8 cellular contexts compared by ENCODE assay signal in the genomic region with DNA sequence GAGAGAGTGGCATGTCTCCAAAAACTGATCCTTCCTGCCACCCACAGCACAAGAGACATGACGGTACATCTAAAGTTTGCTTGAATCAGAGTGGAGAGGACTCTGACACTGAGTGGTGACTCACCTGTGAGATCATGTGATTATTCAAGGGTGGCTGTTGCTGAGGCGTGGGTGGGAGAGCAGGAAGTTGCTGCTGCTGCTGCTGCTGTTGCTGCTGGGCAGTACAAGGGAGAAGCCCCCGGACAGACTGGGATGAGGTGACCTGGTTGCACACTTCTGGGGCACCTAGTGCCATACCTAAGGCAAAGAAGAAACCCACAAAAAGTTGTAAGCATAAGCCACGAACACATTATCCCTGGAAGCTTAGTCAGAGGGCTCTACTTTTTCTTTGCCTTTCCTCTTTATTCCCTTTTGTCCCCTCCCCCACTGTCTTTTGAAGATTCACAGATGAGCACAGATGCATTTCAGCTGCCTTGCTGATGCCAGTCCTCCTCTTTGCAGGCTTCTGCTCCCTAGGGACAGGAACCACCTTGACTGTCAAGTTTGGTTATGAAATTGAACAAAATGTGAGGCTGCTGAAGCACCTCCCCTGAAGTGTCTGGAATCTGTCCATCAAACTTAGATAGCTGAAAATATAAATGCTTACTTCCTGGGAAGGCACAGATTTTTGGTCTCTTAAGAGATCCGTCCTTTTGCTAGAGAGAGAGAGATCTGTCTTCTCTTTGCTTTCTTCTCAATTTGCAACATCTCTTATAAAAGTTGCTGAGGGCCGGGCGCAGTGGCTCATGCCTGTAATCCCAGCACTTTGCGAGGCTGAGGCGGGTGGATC. TPM values are rescaled to one million over a fixed set of nuclear protein-coding genes. Genes with fewer than 3 reads are reported as not detected.
DNase-seq lines count a peak whose midpoint lies in the region; FAIRE-seq and TF ChIP-seq lines count a peak whose summit lies in the region.

No MANE protein-coding gene starts in this region.

- H3K23ac ChIP-seq in trophoblast cell (ENCODE audit: low read length) = no peak overlapping the region

- no peak overlapping the region for H3K14ac ChIP-seq in trophoblast cell (ENCODE audit: low read length)

- no peak overlapping the region for H2AK5ac ChIP-seq in trophoblast cell (ENCODE audit: low read length)

- H3K27me3 ChIP-seq in H7 (ENCODE audit: control insufficient read depth, insufficient read depth, low read length) (no peaks in the 10 kb centered on the region), endodermal cell (ENCODE audit: control insufficient read depth, insufficient read depth, low read length, poor library complexity, severe bottlenecking) (no peaks in the 10 kb centered on the region), trophoblast cell (ENCODE audit: insufficient read depth, low read length) (no peaks in the 10 kb centered on the region), vagina (no peaks in the 10 kb centered on the region)

- H3K36me3 Mint-ChIP-seq in activated CD4-positive, alpha-beta memory T cell treated with anti-CD3 and anti-CD28 coated beads, Interleukin-2, amount 10 ng/mL, durations not matched to agents 7 days and 5 days (ENCODE audit: low read depth) = peaks cover 59% of the 10 kb centered on the region
- peaks cover 49% of the 10 kb centered on the region for H3K36me3 Mint-ChIP-seq in endodermal cell (ENCODE audit: low read depth)

- H3K4me1 ChIP-seq in endodermal cell (ENCODE audit: control insufficient read depth, insufficient read depth, low read length) (no peaks in the 10 kb centered on the region), trophoblast cell (ENCODE audit: control insufficient read depth in 1 of 2, insufficient read depth in 2 of 2, low read length in 2 of 2) (peaks cover 6 to 8% of the 10 kb centered on the region in 2 experiments), vagina (no peaks in the 10 kb centered on the region)

- H3K36me3 ChIP-seq in H7 (replicated peaks; ENCODE audit: control insufficient read depth, insufficient read depth, low read length) (peaks cover 16% of the 10 kb centered on the region), endodermal cell (ENCODE audit: control insufficient read depth, insufficient read depth, low read length) (peaks cover 43% of the 10 kb centered on the region), trophoblast cell (ENCODE audit: control insufficient read depth in 1 of 2, insufficient read depth in 2 of 2, low read length in 2 of 2) (peaks cover 8 to 9% of the 10 kb centered on the region in 2 experiments), vagina (peaks cover 0 to 39% of the 10 kb centered on the region in 2 donors)

- H2BK120ac ChIP-seq in trophoblast cell (ENCODE audit: insufficient read depth, low read length, poor library complexity) = peak overlapping the region; percentile 25

- WGBS in endodermal cell (ENCODE audit: insufficient coverage in 1 of 2, insufficient read length in 1 of 2), 2 experiments = 91 to 96% methylated on average over 8 to 9 of the region's 9 CpGs
- no CpG with 5 or more reads among the region's 9 CpGs for WGBS in trophoblast cell (ENCODE audit: extremely low coverage, insufficient coverage, insufficient read length)

- H3K27ac ChIP-seq in endodermal cell (ENCODE audit: low read depth, low read length) = no peak overlapping the region
- H3K27ac ChIP-seq in trophoblast cell (ENCODE audit: low read depth, low read length) = peak overlapping the region; percentile 78
- peak overlapping the region; percentile 40 for H3K27ac ChIP-seq in vagina

- POLR2A ChIA-PET in activated CD4-positive, alpha-beta memory T cell treated with anti-CD3 and anti-CD28 coated beads, Interleukin-2, amount 10 ng/mL, durations not matched to agents 7 days and 5 days (lab: Charles Lee) = interaction anchor here (1.0 kb wide), 1 partner anchor 9 kb away, joined by 4 read pairs; no protein-coding TSS in a partner anchor

- peak overlapping the region; percentile 34 for H4K8ac ChIP-seq in trophoblast cell (ENCODE audit: low read depth, low read length)

- H3K4ac ChIP-seq in trophoblast cell (ENCODE audit: low read depth, low read length) = no peak overlapping the region

- H3K4me2 ChIP-seq in trophoblast cell (ENCODE audit: low read length) = peak overlapping the region; percentile 49

- DNase-seq in GM12892 (ENCODE audit: insufficient read length) (peak; percentile 53), H7 (peak; percentile 16), M059J (ENCODE audit: low read depth) (peak; percentile 90), endodermal cell (peak; percentile 81), trophoblast cell (peak; percentile 50 to 73), vagina (ENCODE audit: extremely low spot score in 2 of 2) (no peak), NCI-H1092 (lab: John Stamatoyannopoulos, UW) (no peak)
- peak; percentile 76 for DNase-seq in activated CD4-positive, alpha-beta memory T cell treated with anti-CD3 and anti-CD28 coated beads, Interleukin-2, amount 10 ng/mL, durations not matched to agents 7 days and 5 days

- H3K4me3 Mint-ChIP-seq in activated CD4-positive, alpha-beta memory T cell treated with anti-CD3 and anti-CD28 coated beads, Interleukin-2, amount 10 ng/mL, durations not matched to agents 7 days and 5 days = peak overlapping the region; percentile 24
- H3K4me3 Mint-ChIP-seq in endodermal cell = no peak overlapping the region

- no peaks in the 10 kb centered on the region for H3K27me3 Mint-ChIP-seq in activated CD4-positive, alpha-beta memory T cell treated with anti-CD3 and anti-CD28 coated beads, Interleukin-2, amount 10 ng/mL, durations not matched to agents 7 days and 5 days
- H3K27me3 Mint-ChIP-seq in endodermal cell (ENCODE audit: insufficient read depth) = no peaks in the 10 kb centered on the region

- peak overlapping the region; percentile 44 for H2BK5ac ChIP-seq in trophoblast cell (ENCODE audit: low read depth, low read length, poor library complexity)

- TF ChIP-seq CTCF in endodermal cell (conservative IDR thresholded peaks at IDR 0.05) (no peak), vagina (IDR thresholded peaks at IDR 0.05) (no peak)

- H3K9me3 ChIP-seq in endodermal cell (ENCODE audit: control insufficient read depth, low read length) (no peaks in the 10 kb centered on the region), trophoblast cell (ENCODE audit: insufficient read depth, low read depth, low read length) (no peaks in the 10 kb centered on the region), vagina (no peaks in the 10 kb centered on the region)

- intact Hi-C loops in vagina (cut with DNase I) = no loop called here

- no peak overlapping the region for H3K18ac ChIP-seq in trophoblast cell (ENCODE audit: low read length)

- H4K91ac ChIP-seq in trophoblast cell (ENCODE audit: low read depth, low read length) = no peak overlapping the region

- no peaks in the 10 kb centered on the region for H3K79me2 ChIP-seq in trophoblast cell (ENCODE audit: control insufficient read depth, insufficient read depth, low read length, poor library complexity)

- H3K9ac ChIP-seq in endodermal cell (ENCODE audit: extremely low read depth, low read length, poor library complexity, severe bottlenecking) = no peak overlapping the region
- H3K9ac ChIP-seq in trophoblast cell (ENCODE audit: low read length) = no peak overlapping the region

- H3K27ac Mint-ChIP-seq in activated CD4-positive, alpha-beta memory T cell treated with anti-CD3 and anti-CD28 coated beads, Interleukin-2, amount 10 ng/mL, durations not matched to agents 7 days and 5 days = peak overlapping the region; percentile 86
- H3K27ac Mint-ChIP-seq in endodermal cell = peak overlapping the region; percentile 83

- H3K4me3 ChIP-seq in H7 (ENCODE audit: insufficient read depth, low read depth, low read length) (no peak overlapping the region), endodermal cell (ENCODE audit: low read length) (no peak overlapping the region), trophoblast cell (ENCODE audit: low read depth, low read length) (no peak overlapping the region), vagina (no peak overlapping the region)

- peaks cover 21% of the 10 kb centered on the region for H3K4me1 Mint-ChIP-seq in activated CD4-positive, alpha-beta memory T cell treated with anti-CD3 and anti-CD28 coated beads, Interleukin-2, amount 10 ng/mL, durations not matched to agents 7 days and 5 days
- H3K4me1 Mint-ChIP-seq in endodermal cell = peaks cover 9% of the 10 kb centered on the region

- H3K9me3 Mint-ChIP-seq in activated CD4-positive, alpha-beta memory T cell treated with anti-CD3 and anti-CD28 coated beads, Interleukin-2, amount 10 ng/mL, durations not matched to agents 7 days and 5 days = no peaks in the 10 kb centered on the region
- no peaks in the 10 kb centered on the region for H3K9me3 Mint-ChIP-seq in endodermal cell

- FAIRE-seq in GM12892 (lab: Jason Lieb, UNC) = peak; percentile 92

- H4K12ac ChIP-seq in trophoblast cell (ENCODE audit: low read depth, low read length) = no peak overlapping the region

- TF ChIP-seq POLR2A in GM12892 (IDR thresholded peaks at IDR 0.05; ENCODE audit: low read depth, low read length) (0 out of 2 replicates have a peak, but pooled peaks have one; percentile 49), vagina (IDR thresholded peaks at IDR 0.05) (no peak)

- peaks cover 4% of the 10 kb centered on the region for H3K79me1 ChIP-seq in trophoblast cell (ENCODE audit: low read length)

- H2AFZ ChIP-seq in trophoblast cell (ENCODE audit: insufficient read depth, low read length, poor library complexity) = no peak overlapping the region

- H2BK12ac ChIP-seq in trophoblast cell (ENCODE audit: low read length) = no peak overlapping the region

- CTCF ChIA-PET in activated CD4-positive, alpha-beta memory T cell treated with anti-CD3 and anti-CD28 coated beads, Interleukin-2, amount 10 ng/mL, durations not matched to agents 7 days and 5 days (lab: Charles Lee) = interaction anchor here (0.6 to 4.6 kb wide), 3 partner anchors 17 to 178 kb away, joined by 3 to 29 read pairs (median 5); no protein-coding TSS in a partner anchor

RNA-seq across cellular contexts. Expression of gene STAC3, which starts 29.5 kb away (rescaled TPM):
- 4.4 TPM for polyA plus RNA-seq in GM12892 (2012; ENCODE audit: missing spikeins)
- total RNA-seq in H7 (2014; rRNA removed; shearing (Covaris generic)) = 0.90 and 1.6 TPM in 2 replicates
- total RNA-seq in M059J (2014; rRNA removed; shearing (Covaris generic)) = 0.10 TPM in 1 of 2 replicates, not detected in the other
- 1 to 10 TPM; 4.1 to 4.5 TPM for total RNA-seq in activated CD4-positive, alpha-beta memory T cell treated with anti-CD3 and anti-CD28 coated beads, Interleukin-2, amount 10 ng/mL, durations not matched to agents 7 days and 5 days
- total RNA-seq in endodermal cell = 1 to 10 TPM; 5.9 to 6.8 TPM
- 2.5 TPM for polyA plus RNA-seq in endodermal cell (2013, experiment 1 of 2)
- polyA plus RNA-seq in endodermal cell (2013, experiment 2 of 2) = 1.9 TPM
- polyA plus RNA-seq in trophoblast cell (2013) = 0.71 and 0.78 TPM in 2 replicates
- total RNA-seq in vagina = 0.74 TPM

RNA-seq across cellular contexts. Expression of gene SHMT2, which starts 50.9 kb away (rescaled TPM):
- 151 TPM for polyA plus RNA-seq in GM12892 (2012; ENCODE audit: missing spikeins)
- total RNA-seq in H7 (2014; rRNA removed; shearing (Covaris generic)) = 355 and 399 TPM in 2 replicates
- 113 and 139 TPM in 2 replicates for total RNA-seq in M059J (2014; rRNA removed; shearing (Covaris generic))
- total RNA-seq in activated CD4-positive, alpha-beta memory T cell treated with anti-CD3 and anti-CD28 coated beads, Interleukin-2, amount 10 ng/mL, durations not matched to agents 7 days and 5 days = 100 to 1,000 TPM; 224 to 244 TPM
- total RNA-seq in endodermal cell = 100 to 1,000 TPM in 1 of 2 donors, 10 to 100 TPM in 1; 76.7 to 134 TPM
- 141 TPM for polyA plus RNA-seq in endodermal cell (2013, experiment 1 of 2)
- 96.2 TPM for polyA plus RNA-seq in endodermal cell (2013, experiment 2 of 2)
- 118 and 120 TPM in 2 replicates for polyA plus RNA-seq in trophoblast cell (2013)
- total RNA-seq in vagina = 54.0 TPM

Comparison
In these comparisons a context has a peak if more than half of its experiments do, and no peak if none do; other contexts are left out.
1. DNase-seq: peak in GM12892 (single experiment), H7 (single experiment), M059J (single experiment), activated CD4-positive, alpha-beta memory T cell treated with anti-CD3 and anti-CD28 coated beads, Interleukin-2, amount 10 ng/mL, durations not matched to agents 7 days and 5 days (single experiment), endodermal cell (single experiment) and trophoblast cell (2 of 2); none in vagina (0 of 2) and NCI-H1092 (single experiment).